8 cellular contexts compared by ENCODE assay signal in the genomic region with DNA sequence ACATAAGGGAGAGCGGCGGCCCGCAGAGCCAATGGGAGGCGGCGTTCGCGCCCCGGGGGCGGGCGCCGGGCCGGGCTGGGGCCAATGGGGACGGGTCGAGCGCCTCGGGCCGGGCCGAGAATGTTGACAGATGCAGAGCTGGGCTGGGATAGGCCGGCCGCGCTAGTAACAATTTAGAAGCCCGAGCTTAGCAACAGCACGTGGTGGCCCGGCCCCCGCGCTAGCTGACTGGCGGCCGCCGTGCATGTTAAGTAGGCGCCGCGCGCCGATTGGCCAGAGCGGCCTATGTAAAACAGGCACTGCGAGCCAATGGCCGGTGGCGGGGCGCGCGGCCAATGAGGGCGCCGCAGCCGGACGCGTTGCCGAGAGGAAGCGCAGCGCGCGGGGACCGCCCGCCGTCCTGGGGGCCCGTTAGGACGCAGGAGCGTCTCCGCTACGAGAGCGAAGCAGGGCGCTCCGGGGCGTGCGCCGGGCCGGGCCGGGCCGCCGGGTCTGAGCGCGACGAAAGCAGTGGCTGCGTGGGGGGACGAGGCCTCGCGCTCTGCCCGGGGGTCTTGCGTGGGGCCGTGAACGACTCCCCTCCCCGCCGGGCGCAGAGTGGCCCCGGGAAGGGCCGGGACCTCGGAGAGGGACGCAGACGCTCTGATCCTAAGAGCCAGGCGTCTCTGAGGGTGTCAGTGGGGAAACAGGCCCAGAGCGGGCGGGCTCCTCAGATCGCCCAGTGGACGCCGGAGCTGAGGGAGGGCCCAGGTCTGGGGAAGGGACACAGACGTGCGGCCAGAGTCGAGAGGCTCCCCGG. TPM values are rescaled to one million over a fixed set of nuclear protein-coding genes. Genes with fewer than 3 reads are reported as not detected.
DNase-seq lines count a peak whose midpoint lies in the region; ATAC-seq and TF ChIP-seq lines count a peak whose summit lies in the region.

No MANE protein-coding gene starts in this region.

- peak overlapping the region; percentile 79 to 98 (median 90) for H3K4me3 ChIP-seq in upper lobe of left lung

- WGBS in upper lobe of left lung, 2 donors = 0 to 1% methylated on average over 31 to 52 of the region's 98 CpGs

- TF ChIP-seq EP300 in upper lobe of left lung (IDR thresholded peaks at IDR 0.05) = no peak

- peak overlapping the region; percentile 94 to 98 (median 98) for H3K27ac ChIP-seq in upper lobe of left lung

- DNase-seq in NCI-H146 treated with DMSO at 0.1 percent for 48 hours (lab: John Stamatoyannopoulos, UW; ENCODE audit: unreplicated experiment) (peak; percentile 96), T-helper 1 cell (peak; percentile 96 to 100 (median 97)), amniotic stem cell (lab: John Stamatoyannopoulos, UW) (peak; percentile 99), left cardiac atrium (peak; percentile 100), posterior cingulate gyrus (peak; percentile 97 to 100 (median 100)), upper lobe of left lung (peak; percentile 100)

- peak; percentile 94 for TF ChIP-seq POLR2A in GM15510 (IDR thresholded peaks at IDR 0.05; ENCODE audit: borderline replicate concordance, extremely low read depth, insufficient read length)
- peak; percentile 61 to 99 (median 88) for TF ChIP-seq POLR2A in upper lobe of left lung (IDR thresholded peaks at IDR 0.05)

- peaks cover 0 to 18% (median 10%) of the 10 kb centered on the region in 4 donors for H3K36me3 ChIP-seq in upper lobe of left lung

- H3K9me3 ChIP-seq in upper lobe of left lung = no peaks in the 10 kb centered on the region

- peaks cover 57 to 70% (median 62%) of the 10 kb centered on the region in 4 donors for H3K4me1 ChIP-seq in upper lobe of left lung

- peak; percentile 90 for ATAC-seq in HG02884 (IDR thresholded peaks at IDR 0.05; ENCODE audit: unreplicated experiment)
- ATAC-seq in left cardiac atrium = peak; percentile 94 to 95
- peak; percentile 95 to 98 for ATAC-seq in upper lobe of left lung (ENCODE audit: low FRiP score in 2 of 2)

- no peaks in the 10 kb centered on the region for H3K27me3 ChIP-seq in upper lobe of left lung

- intact Hi-C loops in left cardiac atrium (cut with DNase I) (loop anchor here in 1 of 2 donors (10.0 kb wide), 1 partner anchor 152 kb away; the partner anchor contains the start of genes CFAP99 and ZFYVE28), posterior cingulate gyrus (cut with DNase I) (loop anchor here (5.0 kb wide), 2 partner anchors 155 to 275 kb away; partner anchors contain the start of genes CFAP99, FAM193A and ZFYVE28)

- TF ChIP-seq CTCF in upper lobe of left lung (IDR thresholded peaks at IDR 0.05) = peak in 2 of 6 experiments; percentile 19 to 20

RNA-seq across cellular contexts. Expression of gene MXD4, which starts 0.4 kb away (rescaled TPM):
- total RNA-seq in left cardiac atrium (10 to 100 TPM; 27.7 to 46.9 TPM), upper lobe of left lung (100 to 1,000 TPM in 1 of 6 donors, 10 to 100 TPM in 5; 50.1 to 135 (median 76.4) TPM)

RNA-seq across cellular contexts. Expression of gene HAUS3, which starts 20.4 kb away (rescaled TPM):
- total RNA-seq in left cardiac atrium (1 to 10 TPM; 6.7 to 7.3 TPM), upper lobe of left lung (10 to 100 TPM in 5 of 6 donors, 1 to 10 TPM in 1; 8.2 to 21.0 (median 12.5) TPM)

RNA-seq across cellular contexts. Expression of gene POLN, which starts 20.4 kb away (rescaled TPM):
- 1 to 10 TPM; 2.4 to 6.3 TPM for total RNA-seq in left cardiac atrium
- 1 to 10 TPM in 5 of 6 donors, under 1 TPM in 1; 0.89 to 5.5 (median 2.6) TPM for total RNA-seq in upper lobe of left lung

Comparison
In these comparisons a context has a peak if more than half of its experiments do, and no peak if none do; other contexts are left out.
1. Peak in every context shown above with its lines: DNase-seq, ATAC-seq, H3K4me3 ChIP-seq and H3K27ac ChIP-seq.